8 cellular contexts compared by ENCODE assay signal in genomic region chr18:11906926-11907874, GRCh38. TPM values are rescaled to one million over a fixed set of nuclear protein-coding genes. Genes with fewer than 3 reads are reported as not detected.
DNase-seq lines count a peak whose midpoint lies in the region; ATAC-seq and TF ChIP-seq lines count a peak whose summit lies in the region.

No MANE protein-coding gene starts in this region.

- H3K4me1 Mint-ChIP-seq in activated CD4-positive, alpha-beta T cell treated with anti-CD3 and anti-CD28 coated beads, Interleukin-2, amount 10 ng/mL, durations not matched to agents 7 days and 5 days = peaks cover 31% of the 10 kb centered on the region

- peak overlapping the region; percentile 95 for H3K4me3 Mint-ChIP-seq in activated CD4-positive, alpha-beta T cell treated with anti-CD3 and anti-CD28 coated beads, Interleukin-2, amount 10 ng/mL, durations not matched to agents 7 days and 5 days

- TF ChIP-seq POLR2A in right lobe of liver (IDR thresholded peaks at IDR 0.05) (no peak), tibial nerve (IDR thresholded peaks at IDR 0.05) (no peak)

- peaks cover 0 to 9% (median 0%) of the 10 kb centered on the region in 4 donors for H3K36me3 ChIP-seq in right lobe of liver
- H3K36me3 ChIP-seq in tibial nerve = peaks cover 0 to 30% (median 0%) of the 10 kb centered on the region in 3 donors

- H3K9me3 Mint-ChIP-seq in activated CD4-positive, alpha-beta T cell treated with anti-CD3 and anti-CD28 coated beads, Interleukin-2, amount 10 ng/mL, durations not matched to agents 7 days and 5 days = no peaks in the 10 kb centered on the region

- TF ChIP-seq EP300 in tibial nerve (IDR thresholded peaks at IDR 0.05) = no peak

- H3K4me1 ChIP-seq in right lobe of liver = peaks cover 0 to 26% (median 12%) of the 10 kb centered on the region in 4 donors
- H3K4me1 ChIP-seq in tibial nerve = peaks cover 4 to 23% (median 13%) of the 10 kb centered on the region in 4 donors

- H3K27ac ChIP-seq in angular gyrus (ENCODE audit: low read depth, low read length) (peak overlapping the region; percentile 80), right lobe of liver (peak overlapping the region in 1 of 3 donors; percentile 100), tibial nerve (peak overlapping the region in 2 of 4 donors; percentile 98 to 99)

- POLR2A ChIA-PET in activated CD4-positive, alpha-beta T cell treated with anti-CD3 and anti-CD28 coated beads, Interleukin-2, amount 10 ng/mL, durations not matched to agents 7 days and 5 days (lab: Charles Lee) = no interaction called here

- H3K27ac Mint-ChIP-seq in activated CD4-positive, alpha-beta T cell treated with anti-CD3 and anti-CD28 coated beads, Interleukin-2, amount 10 ng/mL, durations not matched to agents 7 days and 5 days = peak overlapping the region; percentile 97

- no peak for ATAC-seq in right lobe of liver

- H3K27me3 ChIP-seq in right lobe of liver (no peaks in the 10 kb centered on the region), tibial nerve (no peaks in the 10 kb centered on the region)

- CTCF ChIA-PET in activated CD4-positive, alpha-beta T cell treated with anti-CD3 and anti-CD28 coated beads, Interleukin-2, amount 10 ng/mL, durations not matched to agents 7 days and 5 days (lab: Charles Lee) = no interaction called here

- no peaks in the 10 kb centered on the region for H3K27me3 Mint-ChIP-seq in activated CD4-positive, alpha-beta T cell treated with anti-CD3 and anti-CD28 coated beads, Interleukin-2, amount 10 ng/mL, durations not matched to agents 7 days and 5 days

- TF ChIP-seq CTCF in right lobe of liver (IDR thresholded peaks at IDR 0.05) = no peak
- TF ChIP-seq CTCF in tibial nerve (IDR thresholded peaks at IDR 0.05) = no peak

- peak overlapping the region; percentile 76 to 91 (median 78) for H3K4me3 ChIP-seq in right lobe of liver
- H3K4me3 ChIP-seq in tibial nerve = peak overlapping the region; percentile 86 to 94 (median 94)

- WGBS in right lobe of liver (ENCODE audit: insufficient coverage, low coverage, low lambda C conversion rate, missing lambda C conversion rate) = 66% methylated on average over 19 of the region's 20 CpGs
- WGBS in tibial nerve, 2 donors = 62 to 64% methylated on average over 20 of the region's 20 CpGs

- H3K36me3 Mint-ChIP-seq in activated CD4-positive, alpha-beta T cell treated with anti-CD3 and anti-CD28 coated beads, Interleukin-2, amount 10 ng/mL, durations not matched to agents 7 days and 5 days (ENCODE audit: low read depth) = peaks cover 23% of the 10 kb centered on the region

- H3K9me3 ChIP-seq in right lobe of liver (no peaks in the 10 kb centered on the region), tibial nerve (no peaks in the 10 kb centered on the region)

- DNase-seq in activated CD4-positive, alpha-beta T cell treated with anti-CD3 and anti-CD28 coated beads, Interleukin-2, amount 10 ng/mL, durations not matched to agents 7 days and 5 days = no peak
- no peak for DNase-seq in activated CD4-positive, alpha-beta T cell treated with anti-CD3 and anti-CD28 coated beads, Interleukin-2, amount 50 U/mL, for 1 hour
- DNase-seq in right lobe of liver = no peak
- no peak for DNase-seq in tibial nerve (ENCODE audit: low spot score in 2 of 2)
- no peak for DNase-seq in CD1c-positive myeloid dendritic cell (ENCODE audit: extremely low spot score)
- DNase-seq in AML-193 (lab: John Stamatoyannopoulos, UW) = no peak
- DNase-seq in HuH-7.5 (ENCODE audit: low spot score) = no peak

- intact Hi-C loops in right lobe of liver (cut with DNase I) = no loop called here

RNA-seq across cellular contexts. Expression of gene MPPE1, which starts 0.9 kb away (rescaled TPM):
- 10 to 100 TPM; 60.7 to 64.0 TPM for total RNA-seq in activated CD4-positive, alpha-beta T cell treated with anti-CD3 and anti-CD28 coated beads, Interleukin-2, amount 10 ng/mL, durations not matched to agents 7 days and 5 days
- total RNA-seq in right lobe of liver (10 to 100 TPM; 23.2 to 40.9 (median 30.7) TPM), tibial nerve (10 to 100 TPM; 13.3 to 33.2 (median 27.7) TPM)

RNA-seq across cellular contexts. Expression of gene CHMP1B, which starts 56.0 kb away (rescaled TPM):
- total RNA-seq in activated CD4-positive, alpha-beta T cell treated with anti-CD3 and anti-CD28 coated beads, Interleukin-2, amount 10 ng/mL, durations not matched to agents 7 days and 5 days = 10 to 100 TPM; 24.3 to 26.8 TPM
- 10 to 100 TPM; 13.5 to 22.4 (median 18.2) TPM for total RNA-seq in right lobe of liver
- 10 to 100 TPM; 31.2 to 49.8 (median 38.1) TPM for total RNA-seq in tibial nerve
